In the genomic region with DNA sequence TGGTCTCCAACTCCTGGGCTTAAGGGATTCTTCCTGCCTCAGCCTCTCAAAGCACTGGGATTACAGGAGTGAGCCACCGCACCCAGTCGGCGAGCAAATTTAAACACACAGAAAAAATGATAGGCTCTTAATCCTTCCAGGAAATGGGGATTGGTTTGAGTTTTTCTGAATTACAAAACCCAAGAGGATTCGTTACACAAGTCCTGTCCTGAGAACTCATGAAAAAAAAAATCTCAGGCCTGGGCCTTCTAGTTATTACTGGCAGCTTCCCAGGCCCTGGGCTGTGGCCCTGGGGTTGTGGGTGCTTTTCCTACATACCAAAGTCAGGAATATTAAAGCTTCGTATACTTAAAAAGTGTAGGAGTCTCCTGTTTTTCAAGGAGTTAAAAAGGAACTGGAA, we compare ENCODE assay signal across 14 cellular contexts. TPM values are rescaled to one million over a fixed set of nuclear protein-coding genes. Genes with fewer than 3 reads are reported as not detected.
A peak's percentile ranks its signal among the peaks of the same experiment; 100 is the strongest.
DNase-seq lines count a peak whose midpoint lies in the region; ATAC-seq and TF ChIP-seq lines count a peak whose summit lies in the region.
"Had no signal": no experiment of that assay in that cellular context is flagged by ENCODE, and none has a peak within 500 bp of the region (broad histone marks: within the 10 kb centered on the region; RNA-seq: fewer than 3 reads in every experiment).

No MANE protein-coding gene starts in this region.

- no peak for ATAC-seq in activated T-cell treated with anti-CD3 and anti-CD28 coated beads, Interleukin-2, amount 50 U/mL, for 72 hours (replicated peaks in 1 of 2)
- ATAC-seq in HG02840 (IDR thresholded peaks at IDR 0.05; ENCODE audit: low FRiP score, unreplicated experiment): no peak
- no peak for ATAC-seq in GM19351 (IDR thresholded peaks at IDR 0.05; ENCODE audit: unreplicated experiment)
- ATAC-seq: pancreas had no signal

- H3K9me3 Mint-ChIP-seq in MCF 10A (ENCODE audit: unreplicated experiment): no peaks in the 10 kb centered on the region
- H3K9me3 Mint-ChIP-seq in activated T-cell treated with anti-CD3 and anti-CD28 coated beads, Interleukin-2, amount 50 U/mL, for 72 hours: peaks cover 0 to 1% of the 10 kb centered on the region in 2 donors
- H3K9me3 Mint-ChIP-seq: stimulated activated naive CD8-positive, alpha-beta T cell treated with anti-CD3 and anti-CD28 coated beads, Interleukin-15, Interleukin-2, amounts not matched to agents 100 ng/mL and 50 ng/mL, for 24 hours had no signal

- POLR2A ChIA-PET in MCF 10A (lab: Yijun Ruan, JAX): interaction anchor here (0.6 to 1.5 kb wide), 8 partner anchors 11 to 245 kb away, joined by 3 to 10 read pairs (median 4); a partner anchor contains a TSS

- no TSS peak for BruUV-seq in MCF 10A (replicated peaks; lab: Mats Ljungman, UMichigan)

- H2BK12ac ChIP-seq in mesenchymal stem cell (ENCODE audit: low read length in 2 of 2): no peak overlapping the region

- H3K4me3 Mint-ChIP-seq in MCF 10A (ENCODE audit: unreplicated experiment): no peak overlapping the region
- H3K4me3 Mint-ChIP-seq in activated T-cell treated with anti-CD3 and anti-CD28 coated beads, Interleukin-2, amount 50 U/mL, for 72 hours: no peak overlapping the region
- H3K4me3 Mint-ChIP-seq: stimulated activated naive CD8-positive, alpha-beta T cell treated with anti-CD3 and anti-CD28 coated beads, Interleukin-15, Interleukin-2, amounts not matched to agents 100 ng/mL and 50 ng/mL, for 24 hours had no signal

- H3K4ac ChIP-seq in mesenchymal stem cell (ENCODE audit: low read depth in 1 of 2, low read length in 2 of 2): no peak overlapping the region

- no peak overlapping the region for H3K14ac ChIP-seq in mesenchymal stem cell (ENCODE audit: low read length in 2 of 2)

- no peak overlapping the region for H3K4me3 ChIP-seq in breast epithelium
- H3K4me3 ChIP-seq in esophagus (ENCODE audit: low read depth in 1 of 2, low read length in 2 of 2): no peak overlapping the region
- no peak overlapping the region for H3K4me3 ChIP-seq in mesenchymal stem cell (ENCODE audit: insufficient read depth in 1 of 2, low read depth in 1 of 2, low read length in 2 of 2)
- H3K4me3 ChIP-seq: pancreas had no signal

- CTCF ChIA-PET in MCF 10A (lab: Yijun Ruan, JAX): interaction anchor here (0.6 to 0.7 kb wide), 3 partner anchors 13 to 165 kb away, joined by 3 to 6 read pairs (median 3); no protein-coding TSS in a partner anchor

- H3K36me3 ChIP-seq in breast epithelium (no peaks in the 10 kb centered on the region), esophagus (ENCODE audit: control insufficient read depth in 2 of 2, insufficient read depth in 2 of 2, low read length in 1 of 2) (no peaks in the 10 kb centered on the region), mesenchymal stem cell (ENCODE audit: control insufficient read depth in 1 of 2, insufficient read depth in 2 of 2, low read depth in 1 of 2, low read length in 2 of 2) (no peaks in the 10 kb centered on the region)
- H3K36me3 ChIP-seq: pancreas had no signal

- no peak for TF ChIP-seq POLR2A in breast epithelium (IDR thresholded peaks at IDR 0.05)

- no peak overlapping the region for H3K23ac ChIP-seq in mesenchymal stem cell (ENCODE audit: low read length in 2 of 2)

- intact Hi-C loops in MCF 10A (cut with micrococcal nuclease) (no loop called here), breast epithelium (cut with DNase I; ENCODE audit: low total_unique reads) (no loop called here)

- peak overlapping the region; percentile 15 for H3K9ac ChIP-seq in mesenchymal stem cell (ENCODE audit: low read length)

- no peak overlapping the region for H4K8ac ChIP-seq in mesenchymal stem cell (ENCODE audit: low read length)

- no peaks in the 10 kb centered on the region for H3K36me3 Mint-ChIP-seq in MCF 10A (ENCODE audit: insufficient read depth, unreplicated experiment)
- no peaks in the 10 kb centered on the region for H3K36me3 Mint-ChIP-seq in activated T-cell treated with anti-CD3 and anti-CD28 coated beads, Interleukin-2, amount 50 U/mL, for 72 hours (ENCODE audit: insufficient read depth in 2 of 2)

- no peaks in the 10 kb centered on the region for H3K79me1 ChIP-seq in mesenchymal stem cell (replicated peaks; ENCODE audit: low read length, poor library complexity, severe bottlenecking)

- H2BK5ac ChIP-seq in mesenchymal stem cell (ENCODE audit: low read depth, low read length, poor library complexity, severe bottlenecking): no peak overlapping the region

- H3K9me3 ChIP-seq in breast epithelium (no peaks in the 10 kb centered on the region), esophagus (ENCODE audit: control insufficient read depth in 2 of 2, insufficient read depth in 1 of 2, low read depth in 1 of 2, low read length in 1 of 2) (no peaks in the 10 kb centered on the region), mesenchymal stem cell (ENCODE audit: control insufficient read depth, low read length) (no peaks in the 10 kb centered on the region)
- H3K9me3 ChIP-seq: pancreas had no signal

- H3K27me3 ChIP-seq in breast epithelium: no peaks in the 10 kb centered on the region
- H3K27me3 ChIP-seq in esophagus (ENCODE audit: control insufficient read depth in 1 of 2, insufficient read depth in 2 of 2, low read length in 2 of 2): no peaks in the 10 kb centered on the region
- peaks cover 0 to 14% of the 10 kb centered on the region in 2 experiments for H3K27me3 ChIP-seq in mesenchymal stem cell (ENCODE audit: control insufficient read depth in 1 of 2, insufficient read depth in 1 of 2, low read length in 2 of 2)
- H3K27me3 ChIP-seq: pancreas had no signal

- DNase-seq in MCF 10A (ENCODE audit: unreplicated experiment) (peak; percentile 94), breast epithelium (ENCODE audit: low spot score in 2 of 2) (no peak), mesenchymal stem cell (peak; percentile 77), cerebellar nuclear complex (lab: John Stamatoyannopoulos, UW) (no peak)
- DNase-seq in activated T-cell treated with anti-CD3 and anti-CD28 coated beads, Interleukin-2, amount 50 U/mL, for 72 hours: no peak
- DNase-seq: DND-41; NCI-H345; pancreas; stimulated activated CD4-positive, alpha-beta T cell treated with anti-CD3 and anti-CD28 coated beads, Interleukin-4, amount 100 ng/mL, for 1 hour had no signal

- H3K4me1 ChIP-seq in breast epithelium (no peaks in the 10 kb centered on the region), esophagus (ENCODE audit: control insufficient read depth in 2 of 2, insufficient read depth in 2 of 2, low read length in 1 of 2) (peaks cover 3 to 8% of the 10 kb centered on the region in 2 donors), mesenchymal stem cell (ENCODE audit: control insufficient read depth, insufficient read depth, low read depth, low read length) (peaks cover 12% of the 10 kb centered on the region)
- H3K4me1 ChIP-seq: pancreas had no signal

- no peaks in the 10 kb centered on the region for H3K27me3 Mint-ChIP-seq in MCF 10A (ENCODE audit: insufficient read depth, unreplicated experiment)
- peaks cover 16% of the 10 kb centered on the region for H3K27me3 Mint-ChIP-seq in activated T-cell treated with anti-CD3 and anti-CD28 coated beads, Interleukin-2, amount 50 U/mL, for 72 hours (ENCODE audit: low read depth)

- H3K18ac ChIP-seq in mesenchymal stem cell (ENCODE audit: low read depth in 1 of 2, low read length in 2 of 2): no peak overlapping the region

- no peak overlapping the region for H2AK5ac ChIP-seq in mesenchymal stem cell (ENCODE audit: low read length, severe bottlenecking)

- no peak overlapping the region for H3K4me2 ChIP-seq in mesenchymal stem cell (ENCODE audit: low read length, poor library complexity, severe bottlenecking)

- H3K27ac Mint-ChIP-seq in MCF 10A (ENCODE audit: low read depth, unreplicated experiment): peak overlapping the region; percentile 39
- no peak overlapping the region for H3K27ac Mint-ChIP-seq in activated T-cell treated with anti-CD3 and anti-CD28 coated beads, Interleukin-2, amount 50 U/mL, for 72 hours
- H3K27ac Mint-ChIP-seq: stimulated activated naive CD8-positive, alpha-beta T cell treated with anti-CD3 and anti-CD28 coated beads, Interleukin-15, Interleukin-2, amounts not matched to agents 100 ng/mL and 50 ng/mL, for 24 hours had no signal

- H2BK15ac ChIP-seq in mesenchymal stem cell (ENCODE audit: low read depth, poor library complexity, severe bottlenecking): no peak overlapping the region

- H2BK120ac ChIP-seq in mesenchymal stem cell (ENCODE audit: low read depth, low read length): no peak overlapping the region

- H3K27ac ChIP-seq in breast epithelium: no peak overlapping the region
- peak overlapping the region; percentile 33 to 58 for H3K27ac ChIP-seq in esophagus (ENCODE audit: low read depth in 2 of 2, low read length in 1 of 2)
- no peak overlapping the region for H3K27ac ChIP-seq in mesenchymal stem cell (ENCODE audit: low read length, poor library complexity, severe bottlenecking)
- H3K27ac ChIP-seq: epithelial cell of prostate, pancreas had no signal

- H4K91ac ChIP-seq in mesenchymal stem cell (ENCODE audit: low read length): no peak overlapping the region

- 31 to 48% methylated on average over 5 of the region's 5 CpGs for WGBS in esophagus, 2 donors
- 81% methylated on average over 5 of the region's 5 CpGs for WGBS in mesenchymal stem cell

- no peak overlapping the region for H2AFZ ChIP-seq in mesenchymal stem cell (ENCODE audit: low read depth, low read length)

- TF ChIP-seq CTCF in MCF 10A (IDR thresholded peaks at IDR 0.05; ENCODE audit: unreplicated experiment) (no peak), breast epithelium (IDR thresholded peaks at IDR 0.05) (no peak)

- peaks cover 40% of the 10 kb centered on the region for H3K4me1 Mint-ChIP-seq in MCF 10A (ENCODE audit: insufficient read depth, unreplicated experiment)
- H3K4me1 Mint-ChIP-seq in activated T-cell treated with anti-CD3 and anti-CD28 coated beads, Interleukin-2, amount 50 U/mL, for 72 hours (ENCODE audit: low read depth): peaks cover 7% of the 10 kb centered on the region

RNA-seq across cellular contexts. Expression of a gene that starts 6.2 kb away (rescaled TPM):
- total RNA-seq in MCF 10A (2022) (77.0 and 87.7 TPM in 2 replicates), breast epithelium (10 to 100 TPM; 61.6 to 76.7 (median 70.8) TPM)
- 10 to 100 TPM; 44.9 to 52.5 TPM for polyA plus RNA-seq in esophagus
- 62.7 TPM for polyA plus RNA-seq in mesenchymal stem cell (2013, experiment 1 of 2)
- 59.5 TPM for polyA plus RNA-seq in mesenchymal stem cell (2013, experiment 2 of 2)
- total RNA-seq in activated T-cell treated with anti-CD3 and anti-CD28 coated beads, Interleukin-2, amount 50 U/mL, for 72 hours: 10 to 100 TPM; 25.2 to 34.6 TPM

Comparison
In these comparisons a context has a peak if more than half of its experiments do, and no peak if none do; other contexts are left out.
1. DNase-seq: peak in MCF 10A (single experiment) and mesenchymal stem cell (single experiment); none in breast epithelium (0 of 2), cerebellar nuclear complex (0 of 2) and activated T-cell treated with anti-CD3 and anti-CD28 coated beads, Interleukin-2, amount 50 U/mL, for 72 hours (0 of 2).
2. H3K27ac ChIP-seq: peak in esophagus (2 of 2); none in breast epithelium (0 of 2) and mesenchymal stem cell (single experiment).